ENCODE assay signal across 21 cellular contexts in the genomic region with DNA sequence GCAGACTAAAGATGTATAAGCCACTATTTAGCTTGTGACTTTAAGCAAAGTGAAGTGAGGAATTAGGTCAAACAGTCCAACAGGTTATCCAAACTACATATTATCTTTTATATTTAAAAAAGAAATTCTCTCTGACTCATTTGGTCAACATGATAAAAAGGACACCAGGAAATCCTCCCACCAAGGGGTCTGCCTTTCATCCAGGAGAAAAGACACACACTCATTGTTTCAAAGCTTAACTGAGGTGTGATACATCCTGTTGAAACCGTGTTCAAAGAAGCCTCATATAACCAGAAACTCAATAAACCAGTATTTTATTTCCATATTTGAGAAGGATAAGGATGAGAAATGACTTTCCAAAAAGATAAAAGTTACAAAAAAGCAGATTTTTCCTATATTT.
DNase-seq lines count a peak whose midpoint lies in the region; ATAC-seq and TF ChIP-seq lines count a peak whose summit lies in the region.
"Had no signal": no experiment of that assay in that cellular context is flagged by ENCODE, and none has a peak within 500 bp of the region (broad histone marks: within the 10 kb centered on the region; RNA-seq: fewer than 3 reads in every experiment).

No MANE protein-coding gene starts in this region.

- H3K9me3 ChIP-seq in endodermal cell (ENCODE audit: control insufficient read depth, low read length) = peaks cover 19% of the 10 kb centered on the region
- H3K9me3 ChIP-seq in tibial artery = no peaks in the 10 kb centered on the region
- H3K9me3 ChIP-seq: SJSA1 had no signal

- H3K9me2 ChIP-seq in GM23338 (ENCODE audit: insufficient read depth) = 0 out of 2 replicates have a peak, but pooled peaks cover 5% of the 10 kb centered on the region

- DNase-seq in GM23338 (ENCODE audit: low spot score) = peak; percentile 53
- DNase-seq in NCI-H146 (lab: John Stamatoyannopoulos, UW) = peak; percentile 60
- DNase-seq in endodermal cell = peak; percentile 61
- peak; percentile 29 for DNase-seq in iPS-NIHi11 (ENCODE audit: low spot score)
- no peak for DNase-seq in inferior parietal cortex (ENCODE audit: extremely low spot score)
- DNase-seq in activated CD4-positive, alpha-beta T cell treated with anti-CD3 and anti-CD28 coated beads for 4 hours = no peak
- DNase-seq in tibial artery = no peak
- no peak for DNase-seq in NK-92 treated with Interleukin-12 subunit alpha and Interleukin-12 subunit beta, amount 100 ng/mL, for 24 hours (lab: John Stamatoyannopoulos, UW)
- DNase-seq: CD4-positive, CD25-positive, alpha-beta regulatory T cell; EL; GM23248; HCEC 1CT; KG1; NCI-H1092; NCI-H1436; NCI-H2029; NCI-H2227 treated with DMSO at 0.1 percent for 48 hours; NCI-H510A treated with DMSO at 0.1 percent for 48 hours; NCI-H82 had no signal

- H3F3A ChIP-seq in GM23338 (replicated peaks; ENCODE audit: low read depth) = no peaks in the 10 kb centered on the region

- no peaks in the 10 kb centered on the region for H4K20me1 ChIP-seq in GM23338 (replicated peaks; ENCODE audit: insufficient read depth)

- H3K4me3 ChIP-seq in GM23338 (no peak overlapping the region), endodermal cell (ENCODE audit: low read length) (no peak overlapping the region), tibial artery (no peak overlapping the region)
- H3K4me3 ChIP-seq: GM23248, SJSA1 had no signal

- peaks cover 46% of the 10 kb centered on the region for H3K36me3 Mint-ChIP-seq in GM23338 (ENCODE audit: low read depth)
- H3K36me3 Mint-ChIP-seq in endodermal cell (ENCODE audit: low read depth) = peaks cover 19% of the 10 kb centered on the region
- H3K36me3 Mint-ChIP-seq: CD4-positive, CD25-positive, alpha-beta regulatory T cell had no signal

- no peaks in the 10 kb centered on the region for H3K27me3 ChIP-seq in GM23338 (ENCODE audit: insufficient read depth)
- no peaks in the 10 kb centered on the region for H3K27me3 ChIP-seq in endodermal cell (ENCODE audit: control insufficient read depth, insufficient read depth, low read length, poor library complexity, severe bottlenecking)
- H3K27me3 ChIP-seq in tibial artery = no peaks in the 10 kb centered on the region
- H3K27me3 ChIP-seq: SJSA1 had no signal

- H3K36me3 ChIP-seq in GM23338 (ENCODE audit: insufficient read depth) (no peaks in the 10 kb centered on the region), endodermal cell (ENCODE audit: control insufficient read depth, insufficient read depth, low read length) (no peaks in the 10 kb centered on the region), tibial artery (no peaks in the 10 kb centered on the region)
- H3K36me3 ChIP-seq: SJSA1 had no signal

- H3K4me2 ChIP-seq in GM23338 = peak overlapping the region; percentile 4

- peak; percentile 35; the same call in 1 of the 3 replicates for ATAC-seq in GM23338
- ATAC-seq: Right ventricle myocardium inferior had no signal

- H3K4me1 Mint-ChIP-seq in GM23338 (peaks cover 19% of the 10 kb centered on the region), endodermal cell (peaks cover 16% of the 10 kb centered on the region)
- H3K4me1 Mint-ChIP-seq: CD4-positive, CD25-positive, alpha-beta regulatory T cell had no signal

- peaks cover 1% of the 10 kb centered on the region for H3K27me3 Mint-ChIP-seq in GM23338 (ENCODE audit: insufficient read depth, low read depth, poor library complexity)
- H3K27me3 Mint-ChIP-seq in endodermal cell (ENCODE audit: insufficient read depth) = no peaks in the 10 kb centered on the region
- H3K27me3 Mint-ChIP-seq: CD4-positive, CD25-positive, alpha-beta regulatory T cell had no signal

- H3K79me2 ChIP-seq in GM23338 (replicated peaks; ENCODE audit: insufficient read depth) = no peaks in the 10 kb centered on the region

- intact Hi-C loops in tibial artery (cut with DNase I; ENCODE audit: low total_unique reads) = no loop called here

- H3K27ac ChIP-seq in GM23338 (ENCODE audit: low read depth) (peak overlapping the region; percentile 4; the same call in 1 of the 2 replicates), endodermal cell (ENCODE audit: low read depth, low read length) (no peak overlapping the region), tibial artery (no peak overlapping the region)
- H3K27ac ChIP-seq: GM23248, SJSA1 had no signal

- no peak overlapping the region for H2AFZ ChIP-seq in GM23338
- H2AFZ ChIP-seq: GM23248 had no signal

- H3K4me1 ChIP-seq in GM23338 (ENCODE audit: insufficient read depth) (peaks cover 18% of the 10 kb centered on the region), endodermal cell (ENCODE audit: control insufficient read depth, insufficient read depth, low read length) (peaks cover 9% of the 10 kb centered on the region), tibial artery (no peaks in the 10 kb centered on the region)
- H3K4me1 ChIP-seq: SJSA1 had no signal

- no peak overlapping the region for H3K9ac ChIP-seq in endodermal cell (ENCODE audit: extremely low read depth, low read length, poor library complexity, severe bottlenecking)
- H3K9ac ChIP-seq: GM23248 had no signal

- no peak overlapping the region for H3K27ac Mint-ChIP-seq in GM23338
- no peak overlapping the region for H3K27ac Mint-ChIP-seq in endodermal cell
- H3K27ac Mint-ChIP-seq: CD4-positive, CD25-positive, alpha-beta regulatory T cell had no signal

- TF ChIP-seq CTCF in GM23338 (conservative IDR thresholded peaks at IDR 0.05; ENCODE audit: low read depth in 2 of 2) (no peak), endodermal cell (conservative IDR thresholded peaks at IDR 0.05) (no peak), tibial artery (IDR thresholded peaks at IDR 0.05) (no peak)

- H3K9me3 Mint-ChIP-seq in GM23338 = peaks cover 28% of the 10 kb centered on the region
- H3K9me3 Mint-ChIP-seq in endodermal cell = peaks cover 21% of the 10 kb centered on the region

- H3K4me3 Mint-ChIP-seq in GM23338 = no peak overlapping the region
- no peak overlapping the region for H3K4me3 Mint-ChIP-seq in endodermal cell
- H3K4me3 Mint-ChIP-seq: CD4-positive, CD25-positive, alpha-beta regulatory T cell had no signal

- WGBS in endodermal cell (ENCODE audit: insufficient coverage in 1 of 2, insufficient read length in 1 of 2), 2 experiments = 0% methylated on average over 1 of the region's 1 CpG; no CpG with 5 or more reads in 1 of the 2 experiments

TF ChIP-seq in GM23338, 12 proteins besides CTCF, POLR2A, EP300 and RAD21 (continues in another document):
- TF ChIP-seq ZNF331 (CRISPR knock-in tag; IDR thresholded peaks at IDR 0.05; ENCODE audit: low read depth) = no peak
- no peak for TF ChIP-seq EZH2phosphoT487 (IDR thresholded peaks at IDR 0.05; ENCODE audit: unreplicated experiment)
- TF ChIP-seq JUNB (IDR thresholded peaks at IDR 0.05; ENCODE audit: unreplicated experiment) = no peak
- TF ChIP-seq STAT1 (IDR thresholded peaks at IDR 0.05; ENCODE audit: unreplicated experiment) = no peak
- TF ChIP-seq, protein P1, sequence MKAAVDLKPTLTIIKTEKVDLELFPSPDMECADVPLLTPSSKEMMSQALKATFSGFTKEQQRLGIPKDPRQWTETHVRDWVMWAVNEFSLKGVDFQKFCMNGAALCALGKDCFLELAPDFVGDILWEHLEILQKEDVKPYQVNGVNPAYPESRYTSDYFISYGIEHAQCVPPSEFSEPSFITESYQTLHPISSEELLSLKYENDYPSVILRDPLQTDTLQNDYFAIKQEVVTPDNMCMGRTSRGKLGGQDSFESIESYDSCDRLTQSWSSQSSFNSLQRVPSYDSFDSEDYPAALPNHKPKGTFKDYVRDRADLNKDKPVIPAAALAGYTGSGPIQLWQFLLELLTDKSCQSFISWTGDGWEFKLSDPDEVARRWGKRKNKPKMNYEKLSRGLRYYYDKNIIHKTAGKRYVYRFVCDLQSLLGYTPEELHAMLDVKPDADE (IDR thresholded peaks at IDR 0.05) = peak; percentile 74; the same call in 1 of the 2 replicates

Comparison
In these comparisons a context has a peak if more than half of its experiments do, and no peak if none do; other contexts are left out.
1. DNase-seq: peak in GM23338 (single experiment), NCI-H146 (single experiment), endodermal cell (single experiment) and iPS-NIHi11 (single experiment); none in inferior parietal cortex (single experiment), activated CD4-positive, alpha-beta T cell treated with anti-CD3 and anti-CD28 coated beads for 4 hours (0 of 2), tibial artery (0 of 2) and NK-92 treated with Interleukin-12 subunit alpha and Interleukin-12 subunit beta, amount 100 ng/mL, for 24 hours (single experiment).